Comparison of ENCODE assay signal across 8 cellular contexts in genomic region chr15:50182233-50183013, GRCh38. TPM values are rescaled to one million over a fixed set of nuclear protein-coding genes. Genes with fewer than 3 reads are reported as not detected.
DNase-seq lines count a peak whose midpoint lies in the region; ATAC-seq, FAIRE-seq and TF ChIP-seq lines count a peak whose summit lies in the region.

No MANE protein-coding gene starts in this region.

- TF ChIP-seq CTCF in SU-DHL-6 (IDR thresholded peaks at IDR 0.05; ENCODE audit: insufficient read depth, low read length, poor library complexity, severe bottlenecking) (no peak), bronchial epithelial cell (IDR thresholded peaks at IDR 0.05; ENCODE audit: insufficient read depth, low read length, severe bottlenecking) (no peak)

- no peaks in the 10 kb centered on the region for H3F3A ChIP-seq in SU-DHL-6 (ENCODE audit: insufficient read depth)

- ATAC-seq in GM19025 (IDR thresholded peaks at IDR 0.05; ENCODE audit: low read depth, unreplicated experiment) = peak; percentile 37
- peak; percentile 45 for ATAC-seq in HG03520 (IDR thresholded peaks at IDR 0.05; ENCODE audit: unreplicated experiment)

- H3K4me3 ChIP-seq in SU-DHL-6 (ENCODE audit: insufficient read depth, low read length, poor library complexity, severe bottlenecking) (peak overlapping the region; percentile 26), bronchial epithelial cell (ENCODE audit: low read depth, low read length) (peak overlapping the region; percentile 56)

- no peaks in the 10 kb centered on the region for H3K27me3 ChIP-seq in SU-DHL-6 (ENCODE audit: low read length)
- H3K27me3 ChIP-seq in bronchial epithelial cell (ENCODE audit: control insufficient read depth, insufficient read depth, low read length) = peaks cover 11% of the 10 kb centered on the region

- peak; percentile 20 to 31 for DNase-seq in AML-193 (lab: John Stamatoyannopoulos, UW)
- DNase-seq in bronchial epithelial cell (ENCODE audit: low read depth) = no peak
- DNase-seq in kidney tubule cell (ENCODE audit: low spot score) = peak; percentile 47
- DNase-seq in stimulated activated CD4-positive, alpha-beta T cell treated with anti-CD3 and anti-CD28 coated beads, Interleukin-4, amount 100 ng/mL, for 4 hours = peak; percentile 2 to 34
- no peak for DNase-seq in hippocampal formation (lab: John Stamatoyannopoulos, UW)

- H3K9me2 ChIP-seq in SU-DHL-6 (replicated peaks; ENCODE audit: insufficient read depth, low read length) = no peaks in the 10 kb centered on the region

- H3K79me2 ChIP-seq in SU-DHL-6 (ENCODE audit: insufficient read depth, low read length) = no peaks in the 10 kb centered on the region

- no peak overlapping the region for H3K27ac ChIP-seq in SU-DHL-6 (ENCODE audit: low read depth, low read length)

- H3K9ac ChIP-seq in SU-DHL-6 (ENCODE audit: low read length) = peak overlapping the region; percentile 24; the same call in 1 of the 2 replicates

- peak overlapping the region; percentile 42 for H3K4me2 ChIP-seq in SU-DHL-6 (ENCODE audit: low read depth, low read length, poor library complexity, severe bottlenecking)

- FAIRE-seq in bronchial epithelial cell (lab: Jason Lieb, UNC) = no peak

- H4K20me1 ChIP-seq in SU-DHL-6 (ENCODE audit: low read depth, low read length) = no peaks in the 10 kb centered on the region

- H2AFZ ChIP-seq in SU-DHL-6 (ENCODE audit: low read depth, low read length, severe bottlenecking) = peak overlapping the region; percentile 40

- no peaks in the 10 kb centered on the region for H3K36me3 ChIP-seq in SU-DHL-6 (ENCODE audit: low read length)
- no peaks in the 10 kb centered on the region for H3K36me3 ChIP-seq in bronchial epithelial cell (ENCODE audit: control insufficient read depth, insufficient read depth, low read length)

- no peaks in the 10 kb centered on the region for H3K9me3 ChIP-seq in SU-DHL-6 (ENCODE audit: insufficient read depth, low read length)

RNA-seq across cellular contexts. Expression of gene SLC27A2, which starts 0.4 kb away (rescaled TPM):
- total RNA-seq in bronchial epithelial cell = 1.3 and 6.7 TPM in 2 replicates

Comparison
In these comparisons a context has a peak if more than half of its experiments do, and no peak if none do; other contexts are left out.
1. DNase-seq: peak in AML-193 (2 of 2), kidney tubule cell (single experiment) and stimulated activated CD4-positive, alpha-beta T cell treated with anti-CD3 and anti-CD28 coated beads, Interleukin-4, amount 100 ng/mL, for 4 hours (2 of 2); none in bronchial epithelial cell (single experiment) and hippocampal formation (0 of 2).